In the genomic region with DNA sequence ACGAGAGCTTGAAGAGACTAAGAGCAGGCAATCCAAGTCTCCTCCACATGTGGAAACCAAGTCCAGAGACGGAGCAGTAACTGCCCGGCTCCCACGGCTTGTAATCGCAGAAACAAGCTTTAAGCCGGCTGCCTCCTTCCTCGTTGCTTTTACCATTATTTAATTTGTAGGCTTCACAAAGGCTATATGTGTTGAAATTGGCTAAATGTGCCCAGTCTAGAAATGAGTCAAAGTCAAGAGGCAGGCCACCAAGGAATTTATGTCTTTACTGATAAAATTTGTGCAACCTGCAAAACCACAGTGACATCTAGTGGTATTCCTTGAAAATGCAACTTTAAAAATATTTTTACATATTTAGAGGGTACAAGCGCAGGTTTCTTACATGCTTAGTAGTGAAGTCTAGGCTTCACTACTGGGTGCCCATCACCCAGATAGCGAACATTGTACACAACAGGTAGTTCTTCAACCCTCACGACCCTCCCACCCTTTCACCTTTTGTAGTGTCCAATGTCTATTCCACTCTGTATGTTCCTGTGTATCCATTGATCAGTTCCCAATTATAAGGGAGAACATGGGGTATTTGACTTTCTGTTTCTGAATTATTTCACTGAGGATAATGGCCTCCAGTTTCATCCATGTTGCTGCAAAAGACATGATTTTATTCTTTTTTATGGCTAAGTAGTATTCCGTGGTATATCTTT, we compare ENCODE assay signal across 9 cellular contexts. TPM values are rescaled to one million over a fixed set of nuclear protein-coding genes. Genes with fewer than 3 reads are reported as not detected.
DNase-seq lines count a peak whose midpoint lies in the region; ATAC-seq, FAIRE-seq and TF ChIP-seq lines count a peak whose summit lies in the region.
"Had no signal": no experiment of that assay in that cellular context is flagged by ENCODE, and none has a peak within 500 bp of the region (broad histone marks: within the 10 kb centered on the region; RNA-seq: fewer than 3 reads in every experiment).

No MANE protein-coding gene starts in this region.

- no peak overlapping the region for H3K23ac ChIP-seq in H1 (ENCODE audit: insufficient read length)
- no peak overlapping the region for H3K23ac ChIP-seq in mesendoderm (ENCODE audit: low read length)

- H3K79me1 ChIP-seq in H1 (ENCODE audit: low read depth, low read length) = no peaks in the 10 kb centered on the region
- H3K79me1 ChIP-seq in mesendoderm (ENCODE audit: low read length) = no peaks in the 10 kb centered on the region

- BruUV-seq in PC-3 (replicated peaks; lab: Mats Ljungman, UMichigan) = no TSS peak

- no peaks in the 10 kb centered on the region for H3F3A ChIP-seq in PC-3 (ENCODE audit: low read length, unreplicated experiment)

- H3K9me2 ChIP-seq in PC-3 (replicated peaks; ENCODE audit: low read length) = no peaks in the 10 kb centered on the region

- no peak overlapping the region for H3K4ac ChIP-seq in H1 (replicated peaks; ENCODE audit: insufficient read length, low read depth, low read length)
- no peak overlapping the region for H3K4ac ChIP-seq in mesendoderm (ENCODE audit: low read depth, low read length)

- H4K8ac ChIP-seq in H1 (ENCODE audit: extremely low read depth, insufficient read depth, low read length) (no peak overlapping the region), mesendoderm (ENCODE audit: low read depth, low read length) (no peak overlapping the region)

- intact Hi-C loops in PC-3 (cut with micrococcal nuclease) = loop anchor here (1.0 to 10.0 kb wide), 8 partner anchors 26 to 1988 kb away; a partner anchor contains a TSS

- TF ChIP-seq POLR2A in H1 (IDR thresholded peaks at IDR 0.05; ENCODE audit: control extremely low read depth in 1 of 2, low read depth in 2 of 2, low read length in 2 of 2) = no peak

- no peak overlapping the region for H2BK12ac ChIP-seq in H1 (ENCODE audit: low read depth, low read length)

- H3K27ac ChIP-seq in PC-3 (ENCODE audit: low read length) (peak overlapping the region; percentile 45), H1 (ENCODE audit: low read depth, low read length) (no peak overlapping the region), mesendoderm (ENCODE audit: low read depth, low read length) (no peak overlapping the region)

- H3K4me3 ChIP-seq in PC-3 (ENCODE audit: low read length) = peak overlapping the region; percentile 48
- no peak overlapping the region for H3K4me3 ChIP-seq in H1 (ENCODE audit: extremely low read depth in 1 of 4, insufficient read depth in 2 of 4, low read depth in 3 of 4, low read length in 4 of 4)
- H3K4me3 ChIP-seq in mesendoderm (ENCODE audit: low read length) = no peak overlapping the region

- H2BK120ac ChIP-seq in H1 (replicated peaks; ENCODE audit: low read depth, low read length) (no peak overlapping the region), mesendoderm (ENCODE audit: low read depth, low read length) (no peak overlapping the region)

- H3K23me2 ChIP-seq in H1 (ENCODE audit: low read depth, low read length) = no peaks in the 10 kb centered on the region

- peak overlapping the region; percentile 43 for H2AFZ ChIP-seq in PC-3 (ENCODE audit: low read length)
- no peak overlapping the region for H2AFZ ChIP-seq in H1 (ENCODE audit: low read length)

- no peak overlapping the region for H2BK20ac ChIP-seq in H1 (ENCODE audit: low read length)

- H3K18ac ChIP-seq in H1 (ENCODE audit: extremely low read depth, low read length) = no peak overlapping the region
- H3K18ac ChIP-seq in mesendoderm (ENCODE audit: low read length) = no peak overlapping the region

- H3K36me3 ChIP-seq in PC-3 (ENCODE audit: low read depth, low read length) (no peaks in the 10 kb centered on the region), H1 (ENCODE audit: control insufficient read depth in 2 of 4, insufficient read depth in 4 of 4, low read length in 3 of 4) (no peaks in the 10 kb centered on the region), mesendoderm (ENCODE audit: control insufficient read depth, insufficient read depth, low read length) (no peaks in the 10 kb centered on the region)

- no peaks in the 10 kb centered on the region for H3K79me2 ChIP-seq in PC-3 (ENCODE audit: low read length)
- H3K79me2 ChIP-seq in H1 (ENCODE audit: control insufficient read depth in 1 of 2, insufficient read depth in 2 of 2, low read length in 2 of 2) = no peaks in the 10 kb centered on the region
- no peaks in the 10 kb centered on the region for H3K79me2 ChIP-seq in mesendoderm (ENCODE audit: control insufficient read depth, insufficient read depth, low read length)

- TF ChIP-seq RAD21 in H1 (IDR thresholded peaks at IDR 0.05 in 1 of 2, conservative IDR thresholded peaks at IDR 0.05 in 1 of 2; ENCODE audit: low read depth in 2 of 2, low read length in 2 of 2) = peak; percentile 80 to 81

- no peaks in the 10 kb centered on the region for H4K20me1 ChIP-seq in PC-3 (ENCODE audit: low read length)
- H4K20me1 ChIP-seq in H1 (replicated peaks in 1 of 2; ENCODE audit: control insufficient read depth in 1 of 2, insufficient read depth in 2 of 2, low read length in 2 of 2) = no peaks in the 10 kb centered on the region

- H3K56ac ChIP-seq in H1 (replicated peaks; ENCODE audit: insufficient read length, low read depth, low read length) (no peak overlapping the region), mesendoderm (ENCODE audit: low read length) (no peak overlapping the region)

- CTCF ChIA-PET in PC-3 (lab: Charles Lee) = interaction anchor here (0.7 to 0.8 kb wide), 2 partner anchors 253 to 959 kb away, joined by 4 to 6 read pairs; no protein-coding TSS in a partner anchor
- CTCF ChIA-PET in H1 (lab: Charles Lee; ENCODE audit: partially characterized antibody) = interaction anchor here (0.7 to 2.3 kb wide), 34 partner anchors 11 to 1371 kb away, joined by 3 to 15 read pairs (median 4); no protein-coding TSS in a partner anchor

- POLR2A ChIA-PET in PC-3 (lab: Charles Lee; ENCODE audit: unreplicated experiment) (no interaction called here), H1 (lab: Charles Lee; ENCODE audit: partially characterized antibody) (no interaction called here)

- H3K9me3 ChIP-seq in PC-3 (ENCODE audit: low read length) (no peaks in the 10 kb centered on the region), H1 (ENCODE audit: insufficient read depth in 2 of 2, low read depth in 1 of 2, low read length in 1 of 2) (no peaks in the 10 kb centered on the region)

- ATAC-seq in HG03520 (IDR thresholded peaks at IDR 0.05; ENCODE audit: unreplicated experiment) (peak; percentile 53), PC-3 (peak; percentile 78)

- peak; percentile 57 for FAIRE-seq in H1 (lab: Jason Lieb, UNC)
- FAIRE-seq: frontal cortex had no signal

- no peak overlapping the region for H4K91ac ChIP-seq in H1 (replicated peaks; ENCODE audit: insufficient read length, low read length)

- H2AK5ac ChIP-seq in H1 (ENCODE audit: low read depth, low read length) (no peak overlapping the region), mesendoderm (ENCODE audit: low read length) (no peak overlapping the region)

- TF ChIP-seq EP300 in H1 (IDR thresholded peaks at IDR 0.05; ENCODE audit: borderline replicate concordance in 1 of 2, low read depth in 2 of 2, low read length in 2 of 2) = no peak

- WGBS in H1 (ENCODE audit: extremely low coverage in 1 of 2, insufficient coverage in 1 of 2, insufficient read length in 1 of 2, insufficient replicate concordance in 2 of 2, low coverage in 1 of 2, low lambda C conversion rate in 2 of 2, missing lambda C conversion rate in 1 of 2), 2 experiments = 59% methylated on average over 11 of the region's 11 CpGs; no CpG with 5 or more reads in 1 of the 2 experiments
- WGBS in mesendoderm (ENCODE audit: extremely low coverage, insufficient coverage, low lambda C conversion rate) = no CpG with 5 or more reads among the region's 11 CpGs

- H3K27me3 ChIP-seq in PC-3 (ENCODE audit: low read length) (peaks cover 2% of the 10 kb centered on the region; the same call in 1 of the 2 replicates), H1 (replicated peaks in 1 of 4; ENCODE audit: control insufficient read depth in 3 of 4, extremely low read depth in 1 of 4, insufficient read depth in 3 of 4, low read length in 3 of 4) (no peaks in the 10 kb centered on the region), mesendoderm (ENCODE audit: insufficient read depth, low read length, poor library complexity) (no peaks in the 10 kb centered on the region)

- TF ChIP-seq CTCF in PC-3 (conservative IDR thresholded peaks at IDR 0.05; ENCODE audit: low read depth, low read length) (peak; percentile 77), H1 (IDR thresholded peaks at IDR 0.05; ENCODE audit: control extremely low read depth in 1 of 3, insufficient read depth in 1 of 3, low read depth in 1 of 3, low read length in 3 of 3) (peak in 2 of 3 experiments; percentile 46 to 48; a peak in 3 of 4 replicates)

- H3K9ac ChIP-seq in PC-3 (ENCODE audit: low read length) (no peak overlapping the region), H1 (replicated peaks in 1 of 4; ENCODE audit: extremely low read depth in 1 of 4, low read depth in 3 of 4, low read length in 3 of 4) (no peak overlapping the region), mesendoderm (ENCODE audit: low read length) (no peak overlapping the region)

- no peak overlapping the region for H3K14ac ChIP-seq in H1 (ENCODE audit: insufficient read length)

- no peak overlapping the region for H2BK15ac ChIP-seq in H1 (ENCODE audit: low read length)
- no peak overlapping the region for H2BK15ac ChIP-seq in mesendoderm (replicated peaks; ENCODE audit: low read depth)

- H2BK5ac ChIP-seq in H1 (ENCODE audit: low read depth, low read length) = no peak overlapping the region
- no peak overlapping the region for H2BK5ac ChIP-seq in mesendoderm (ENCODE audit: low read length)

- peak in 4 of 6 experiments; percentile 1 to 65 (median 30) for DNase-seq in stimulated activated naive CD4-positive, alpha-beta T cell (lab: John Stamatoyannopoulos, UW)
- no peak for DNase-seq in stimulated activated naive CD4-positive, alpha-beta T cell treated with Interleukin-2 at 50 U/mL for 16 hours (lab: John Stamatoyannopoulos, UW)
- peak; percentile 79 for DNase-seq in PC-3
- no peak for DNase-seq in H1 (ENCODE audit: low read depth in 1 of 2, low spot score in 2 of 2)
- peak; percentile 27 for DNase-seq in mesendoderm
- no peak for DNase-seq in middle frontal gyrus (ENCODE audit: extremely low spot score, low spot score)
- DNase-seq in activated CD4-positive, alpha-beta T cell treated with anti-CD3 and anti-CD28 coated beads for 48 hours = no peak

- H3K4me2 ChIP-seq in PC-3 (ENCODE audit: low read length) = peak overlapping the region; percentile 79
- H3K4me2 ChIP-seq in H1 (ENCODE audit: insufficient read depth in 1 of 2, low read depth in 2 of 2, low read length in 2 of 2) = no peak overlapping the region
- H3K4me2 ChIP-seq in mesendoderm (ENCODE audit: low read length) = no peak overlapping the region

- H3K4me1 ChIP-seq in PC-3 (ENCODE audit: insufficient read depth, low read length) (peaks cover 22% of the 10 kb centered on the region), H1 (replicated peaks in 1 of 4; ENCODE audit: control insufficient read depth in 3 of 4, insufficient read depth in 4 of 4, low read length in 3 of 4) (no peaks in the 10 kb centered on the region), mesendoderm (ENCODE audit: control insufficient read depth, low read depth, low read length) (no peaks in the 10 kb centered on the region)

- no peak overlapping the region for H4K5ac ChIP-seq in H1 (ENCODE audit: insufficient read length, low read depth, low read length)
- H4K5ac ChIP-seq in mesendoderm (ENCODE audit: low read length) = no peak overlapping the region

RNA-seq across cellular contexts. Expression of a gene that starts 33.5 kb away (rescaled TPM):
- 0.29 and 1.3 TPM in 2 replicates for total RNA-seq in PC-3 (2014; rRNA removed)
- 0.10 and 0.15 TPM in 2 replicates for total RNA-seq in H1 (2021; fragmentation: NEBNext Ultra II Directional; extraction: Animal tissue kit (Norgen Biotek cat#: 25700))
- 0.12 and 0.16 TPM in 2 replicates for polyA plus RNA-seq in H1 (2011; rRNA removed)
- 0.03 TPM for polyA plus RNA-seq in H1 (2011; cell fraction: cytosol; rRNA removed)
- 0.14 TPM for polyA plus RNA-seq in H1 (2011; cell fraction: nucleus; rRNA removed)
- polyA plus RNA-seq in H1 (2012, experiment 1 of 2) = 0.04 to 0.23 TPM (median 0.16 TPM) in 4 replicates
- polyA plus RNA-seq in H1 (2012, experiment 2 of 2) = not detected
- polyA plus RNA-seq in H1 (2013, experiment 1 of 2) = 0.14 TPM
- 0.06 TPM for polyA plus RNA-seq in H1 (2013, experiment 2 of 2)
- not detected in 2 replicates for polyA minus RNA-seq in H1 (2011; rRNA and poly(A)+ RNA removed)
- not detected for polyA minus RNA-seq in H1 (2011; cell fraction: cytosol; rRNA and poly(A)+ RNA removed)
- polyA minus RNA-seq in H1 (2011; cell fraction: nucleus; rRNA and poly(A)+ RNA removed) = 0.20 TPM
- polyA plus RNA-seq in mesendoderm (2013, experiment 1 of 2) = 0.06 TPM
- 0.11 TPM for polyA plus RNA-seq in mesendoderm (2013, experiment 2 of 2)

Comparison
In these comparisons a context has a peak if more than half of its experiments do, and no peak if none do; other contexts are left out.
1. DNase-seq: peak in stimulated activated naive CD4-positive, alpha-beta T cell (4 of 6), PC-3 (single experiment) and mesendoderm (single experiment); none in stimulated activated naive CD4-positive, alpha-beta T cell treated with Interleukin-2 at 50 U/mL for 16 hours (single experiment), H1 (0 of 2), middle frontal gyrus (single experiment) and activated CD4-positive, alpha-beta T cell treated with anti-CD3 and anti-CD28 coated beads for 48 hours (single experiment).